In the genomic region with DNA sequence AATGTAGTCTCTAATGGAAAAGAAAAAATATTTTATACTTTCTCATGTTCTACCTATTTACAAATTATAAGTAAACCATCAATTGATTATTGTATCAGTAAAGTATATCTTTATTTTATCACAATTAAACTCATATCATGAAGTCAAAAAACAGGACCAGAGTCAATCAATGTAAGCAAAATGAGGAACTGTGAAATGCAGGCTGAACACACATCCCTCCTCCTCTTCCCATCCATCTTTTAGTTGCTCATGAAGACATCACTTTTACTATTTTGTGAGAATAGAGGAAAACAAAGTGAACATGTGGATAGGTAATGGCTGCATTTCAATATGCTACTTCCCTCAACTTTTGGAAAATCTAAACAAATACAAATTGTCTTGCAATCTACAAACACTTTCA, we compare ENCODE assay signal across 21 cellular contexts.
DNase-seq lines count a peak whose midpoint lies in the region; ATAC-seq, FAIRE-seq and TF ChIP-seq lines count a peak whose summit lies in the region.
"Had no signal": no experiment of that assay in that cellular context is flagged by ENCODE, and none has a peak within 500 bp of the region (broad histone marks: within the 10 kb centered on the region; RNA-seq: fewer than 3 reads in every experiment).

No MANE protein-coding gene starts in this region.

- H3K36me3 ChIP-seq in neural progenitor cell = no peaks in the 10 kb centered on the region
- H3K36me3 ChIP-seq: brain microvascular endothelial cell had no signal

- CTCF ChIA-PET in activated CD4-positive, alpha-beta memory T cell treated with anti-CD3 and anti-CD28 coated beads for 36 hours (lab: Charles Lee) = interaction anchor here (3.0 to 5.4 kb wide), 3 partner anchors 7 to 261 kb away, joined by 42 to 134 read pairs (median 44); no protein-coding TSS in a partner anchor
- CTCF ChIA-PET in activated CD4-positive, alpha-beta memory T cell treated with anti-CD3 and anti-CD28 coated beads, Interleukin-2, amount 10 ng/mL, durations not matched to agents 7 days and 5 days (lab: Charles Lee) = interaction anchor here (0.8 to 4.1 kb wide), 3 partner anchors 12 to 196 kb away, joined by 3 to 49 read pairs (median 22); a partner anchor contains a TSS
- CTCF ChIA-PET in activated B cell treated with CpG ODN at 0.5 μM for 24 hours (lab: Charles Lee) = interaction anchor here (0.7 to 13.9 kb wide), 9 partner anchors 26 to 244 kb away, joined by 3 to 282 read pairs (median 27); a partner anchor contains a TSS

- POLR2A ChIA-PET in activated CD4-positive, alpha-beta memory T cell treated with anti-CD3 and anti-CD28 coated beads for 36 hours (lab: Charles Lee) = no interaction called here
- POLR2A ChIA-PET in activated CD4-positive, alpha-beta memory T cell treated with anti-CD3 and anti-CD28 coated beads, Interleukin-2, amount 10 ng/mL, durations not matched to agents 7 days and 5 days (lab: Charles Lee) = interaction anchor here (1.5 kb wide), 1 partner anchor 12 kb away, joined by 3 read pairs; no protein-coding TSS in a partner anchor
- POLR2A ChIA-PET in activated B cell treated with CpG ODN at 0.5 μM for 24 hours (lab: Charles Lee) = interaction anchor here (0.7 to 3.6 kb wide), 5 partner anchors 37 to 194 kb away, joined by 3 to 28 read pairs (median 3); a partner anchor contains a TSS
- POLR2A ChIA-PET in naive thymus-derived CD8-positive, alpha-beta T cell (lab: Charles Lee) = no interaction called here

- TF ChIP-seq CTCF in activated B cell treated with CpG ODN at 0.5 μM for 24 hours (IDR thresholded peaks at IDR 0.05) (no peak), neural progenitor cell (IDR thresholded peaks at IDR 0.05) (no peak)

- no peaks in the 10 kb centered on the region for H3K9me3 ChIP-seq in neural progenitor cell (ENCODE audit: low read depth)
- H3K9me3 ChIP-seq: adrenal gland, stomach, transverse colon had no signal

- intact Hi-C loops in activated CD4-positive, alpha-beta memory T cell treated with anti-CD3 and anti-CD28 coated beads for 36 hours (cut with micrococcal nuclease) = loop anchor here (5.0 kb wide), 1 partner anchor 247 kb away; no protein-coding TSS in a partner anchor
- intact Hi-C loops in activated B cell treated with CpG ODN at 0.5 μM for 24 hours (cut with micrococcal nuclease) = no loop called here

- no peak overlapping the region for H3K27ac ChIP-seq in neural progenitor cell
- H3K27ac ChIP-seq: adrenal gland, brain microvascular endothelial cell, stomach, transverse colon had no signal

- H4K20me1 ChIP-seq in neural progenitor cell (ENCODE audit: low read depth) = no peaks in the 10 kb centered on the region

- no peak overlapping the region for H3K4me3 ChIP-seq in neural progenitor cell
- H3K4me3 ChIP-seq: adrenal gland, stomach, transverse colon had no signal

- no peak overlapping the region for H3K9ac ChIP-seq in neural progenitor cell

- H2AFZ ChIP-seq in neural progenitor cell (replicated peaks) = no peak overlapping the region

- no peaks in the 10 kb centered on the region for H3K27me3 ChIP-seq in neural progenitor cell
- H3K27me3 ChIP-seq: adrenal gland, brain microvascular endothelial cell, stomach, transverse colon had no signal

- H3K79me2 ChIP-seq in neural progenitor cell (ENCODE audit: low read depth) = no peaks in the 10 kb centered on the region

- H3K36me3 Mint-ChIP-seq in activated CD4-positive, alpha-beta memory T cell treated with anti-CD3 and anti-CD28 coated beads for 36 hours = peaks cover 11% of the 10 kb centered on the region
- peaks cover 43% of the 10 kb centered on the region for H3K36me3 Mint-ChIP-seq in activated CD4-positive, alpha-beta memory T cell treated with anti-CD3 and anti-CD28 coated beads, Interleukin-2, amount 10 ng/mL, durations not matched to agents 7 days and 5 days (ENCODE audit: low read depth)
- H3K36me3 Mint-ChIP-seq in activated B cell treated with CpG ODN at 0.5 μM for 24 hours (ENCODE audit: low read depth) = peaks cover 49% of the 10 kb centered on the region
- peaks cover 13 to 62% (median 13%) of the 10 kb centered on the region in 3 donors for H3K36me3 Mint-ChIP-seq in naive thymus-derived CD8-positive, alpha-beta T cell
- H3K36me3 Mint-ChIP-seq in neural progenitor cell = no peaks in the 10 kb centered on the region

- no peak for DNase-seq in activated CD4-positive, alpha-beta memory T cell treated with anti-CD3 and anti-CD28 coated beads for 36 hours
- no peak for DNase-seq in activated CD4-positive, alpha-beta memory T cell treated with anti-CD3 and anti-CD28 coated beads, Interleukin-2, amount 10 ng/mL, durations not matched to agents 7 days and 5 days
- DNase-seq in GM12891 (ENCODE audit: insufficient read length, low spot score) = no peak
- DNase-seq in activated B cell treated with CpG ODN at 0.5 μM for 24 hours = no peak
- DNase-seq in naive thymus-derived CD8-positive, alpha-beta T cell = no peak
- DNase-seq in dedifferentiated amniotic fluid mesenchymal stem cell (ENCODE audit: extremely low spot score) = no peak
- DNase-seq in neural progenitor cell (ENCODE audit: low spot score) = no peak
- DNase-seq: activated CD4-positive, alpha-beta T cell treated with anti-CD3 and anti-CD28 coated beads, Interleukin-2, amount 10 ng/mL, durations not matched to agents 7 days and 5 days; adrenal gland; brain microvascular endothelial cell; kidney glomerular epithelial cell; NCI-H1417; NCI-H446 treated with DMSO at 0.1 percent for 48 hours; stimulated activated CD4-positive, alpha-beta T cell treated with anti-CD3 and anti-CD28 coated beads, Interleukin-4, amount 100 ng/mL, for 1 hour; stomach; transverse colon had no signal

- peaks cover 20% of the 10 kb centered on the region for H3K4me1 Mint-ChIP-seq in activated CD4-positive, alpha-beta memory T cell treated with anti-CD3 and anti-CD28 coated beads for 36 hours (ENCODE audit: low read depth)
- peaks cover 20% of the 10 kb centered on the region for H3K4me1 Mint-ChIP-seq in activated CD4-positive, alpha-beta memory T cell treated with anti-CD3 and anti-CD28 coated beads, Interleukin-2, amount 10 ng/mL, durations not matched to agents 7 days and 5 days
- H3K4me1 Mint-ChIP-seq in activated B cell treated with CpG ODN at 0.5 μM for 24 hours (peaks cover 34% of the 10 kb centered on the region), neural progenitor cell (no peaks in the 10 kb centered on the region)
- peaks cover 32 to 57% (median 47%) of the 10 kb centered on the region in 4 donors for H3K4me1 Mint-ChIP-seq in naive thymus-derived CD8-positive, alpha-beta T cell

- H3K9me3 Mint-ChIP-seq in activated CD4-positive, alpha-beta memory T cell treated with anti-CD3 and anti-CD28 coated beads for 36 hours = no peaks in the 10 kb centered on the region
- H3K9me3 Mint-ChIP-seq in activated CD4-positive, alpha-beta memory T cell treated with anti-CD3 and anti-CD28 coated beads, Interleukin-2, amount 10 ng/mL, durations not matched to agents 7 days and 5 days = no peaks in the 10 kb centered on the region
- H3K9me3 Mint-ChIP-seq in activated B cell treated with CpG ODN at 0.5 μM for 24 hours = no peaks in the 10 kb centered on the region
- H3K9me3 Mint-ChIP-seq in naive thymus-derived CD8-positive, alpha-beta T cell = no peaks in the 10 kb centered on the region
- H3K9me3 Mint-ChIP-seq in neural progenitor cell = peaks cover 2% of the 10 kb centered on the region
- H3K9me3 Mint-ChIP-seq: activated CD4-positive, alpha-beta T cell treated with anti-CD3 and anti-CD28 coated beads, Interleukin-2, amount 10 ng/mL, durations not matched to agents 7 days and 5 days had no signal

- H3K27me3 Mint-ChIP-seq in activated CD4-positive, alpha-beta memory T cell treated with anti-CD3 and anti-CD28 coated beads for 36 hours = no peaks in the 10 kb centered on the region
- H3K27me3 Mint-ChIP-seq in activated CD4-positive, alpha-beta memory T cell treated with anti-CD3 and anti-CD28 coated beads, Interleukin-2, amount 10 ng/mL, durations not matched to agents 7 days and 5 days = no peaks in the 10 kb centered on the region
- no peaks in the 10 kb centered on the region for H3K27me3 Mint-ChIP-seq in activated B cell treated with CpG ODN at 0.5 μM for 24 hours
- no peaks in the 10 kb centered on the region for H3K27me3 Mint-ChIP-seq in naive thymus-derived CD8-positive, alpha-beta T cell
- no peaks in the 10 kb centered on the region for H3K27me3 Mint-ChIP-seq in neural progenitor cell (ENCODE audit: insufficient read depth, low read depth)
- H3K27me3 Mint-ChIP-seq: activated CD4-positive, alpha-beta T cell treated with anti-CD3 and anti-CD28 coated beads, Interleukin-2, amount 10 ng/mL, durations not matched to agents 7 days and 5 days had no signal

- no peak overlapping the region for H3K4me2 ChIP-seq in neural progenitor cell

- H3K4me1 ChIP-seq in neural progenitor cell = no peaks in the 10 kb centered on the region

- H3K4me3 Mint-ChIP-seq in activated CD4-positive, alpha-beta memory T cell treated with anti-CD3 and anti-CD28 coated beads for 36 hours = no peak overlapping the region
- H3K4me3 Mint-ChIP-seq in activated CD4-positive, alpha-beta memory T cell treated with anti-CD3 and anti-CD28 coated beads, Interleukin-2, amount 10 ng/mL, durations not matched to agents 7 days and 5 days = no peak overlapping the region
- H3K4me3 Mint-ChIP-seq in activated B cell treated with CpG ODN at 0.5 μM for 24 hours (no peak overlapping the region), neural progenitor cell (no peak overlapping the region)
- H3K4me3 Mint-ChIP-seq in naive thymus-derived CD8-positive, alpha-beta T cell = peak overlapping the region in 3 of 10 donors; percentile 17 to 71 (median 43)
- H3K4me3 Mint-ChIP-seq: activated CD4-positive, alpha-beta T cell treated with anti-CD3 and anti-CD28 coated beads, Interleukin-2, amount 10 ng/mL, durations not matched to agents 7 days and 5 days had no signal

- no peaks in the 10 kb centered on the region for H3F3A ChIP-seq in neural progenitor cell (ENCODE audit: low read depth)

- peak overlapping the region; percentile 35 for H3K27ac Mint-ChIP-seq in activated CD4-positive, alpha-beta memory T cell treated with anti-CD3 and anti-CD28 coated beads for 36 hours
- H3K27ac Mint-ChIP-seq in activated CD4-positive, alpha-beta memory T cell treated with anti-CD3 and anti-CD28 coated beads, Interleukin-2, amount 10 ng/mL, durations not matched to agents 7 days and 5 days = no peak overlapping the region
- H3K27ac Mint-ChIP-seq in activated B cell treated with CpG ODN at 0.5 μM for 24 hours = peak overlapping the region; percentile 73
- peak overlapping the region; percentile 53 to 97 (median 88) for H3K27ac Mint-ChIP-seq in naive thymus-derived CD8-positive, alpha-beta T cell
- no peak overlapping the region for H3K27ac Mint-ChIP-seq in neural progenitor cell
- H3K27ac Mint-ChIP-seq: activated CD4-positive, alpha-beta T cell treated with anti-CD3 and anti-CD28 coated beads, Interleukin-2, amount 10 ng/mL, durations not matched to agents 7 days and 5 days had no signal

- FAIRE-seq in GM12891 (lab: Jason Lieb, UNC) = peak; percentile 47
- FAIRE-seq: A204.1, colon, H1 had no signal

- peak; percentile 28 for ATAC-seq in activated B cell treated with CpG ODN at 0.5 μM for 24 hours (ENCODE audit: low read depth)
- ATAC-seq in naive thymus-derived CD8-positive, alpha-beta T cell = no peak
- no peak for ATAC-seq in GM18861 (IDR thresholded peaks at IDR 0.05; ENCODE audit: unreplicated experiment)
- ATAC-seq: Panc1 had no signal

- TF ChIP-seq POLR2A in GM12891 (IDR thresholded peaks at IDR 0.05; ENCODE audit: low read depth, low read length) = no peak

TF ChIP-seq in GM12891, 5 proteins besides CTCF, POLR2A, EP300 and RAD21 (continues in another document):
- TF ChIP-seq POLR2AphosphoS5 (IDR thresholded peaks at IDR 0.05; ENCODE audit: low read depth, low read length) = no peak

Comparison
In these comparisons a context has a peak if more than half of its experiments do, and no peak if none do; other contexts are left out.
1. H3K27ac Mint-ChIP-seq: peak in activated CD4-positive, alpha-beta memory T cell treated with anti-CD3 and anti-CD28 coated beads for 36 hours (single experiment), activated B cell treated with CpG ODN at 0.5 μM for 24 hours (single experiment) and naive thymus-derived CD8-positive, alpha-beta T cell (10 of 10); none in activated CD4-positive, alpha-beta memory T cell treated with anti-CD3 and anti-CD28 coated beads, Interleukin-2, amount 10 ng/mL, durations not matched to agents 7 days and 5 days (single experiment) and neural progenitor cell (single experiment).
2. POLR2A ChIA-PET loops: an anchor here in activated CD4-positive, alpha-beta memory T cell treated with anti-CD3 and anti-CD28 coated beads, Interleukin-2, amount 10 ng/mL, durations not matched to agents 7 days and 5 days (1.5 kb wide) and activated B cell treated with CpG ODN at 0.5 μM for 24 hours (0.7 to 3.6 kb wide); none called in activated CD4-positive, alpha-beta memory T cell treated with anti-CD3 and anti-CD28 coated beads for 36 hours and naive thymus-derived CD8-positive, alpha-beta T cell.